Comparison of ENCODE assay signal across 22 cellular contexts in genomic region chr5:163580516-163580915, GRCh38.
DNase-seq lines count a peak whose midpoint lies in the region; ATAC-seq and TF ChIP-seq lines count a peak whose summit lies in the region.
"Had no signal": no experiment of that assay in that cellular context is flagged by ENCODE, and none has a peak within 500 bp of the region (broad histone marks: within the 10 kb centered on the region; RNA-seq: fewer than 3 reads in every experiment).

No MANE protein-coding gene starts in this region.

- TF ChIP-seq CTCF in Calu3 (IDR thresholded peaks at IDR 0.05; ENCODE audit: unreplicated experiment) (no peak), VCaP (conservative IDR thresholded peaks at IDR 0.05) (no peak), mucosa of descending colon (IDR thresholded peaks at IDR 0.05) (no peak)

- no peaks in the 10 kb centered on the region for H3K27me3 ChIP-seq in CD4-positive, alpha-beta memory T cell (ENCODE audit: insufficient read depth, low read length)

- BruUV-seq in Calu3 (replicated peaks; lab: Mats Ljungman, UMichigan), result no TSS peak

- H3K9me3 ChIP-seq in mucosa of descending colon, result no peaks in the 10 kb centered on the region
- no peaks in the 10 kb centered on the region for H3K9me3 ChIP-seq in CD4-positive, alpha-beta memory T cell (ENCODE audit: control insufficient read depth in 1 of 2, low read length in 2 of 2)
- H3K9me3 ChIP-seq: HAP-1, SK-N-SH had no signal

- peaks cover 12% of the 10 kb centered on the region for H3K4me1 ChIP-seq in mucosa of descending colon (ENCODE audit: low read depth)
- no peaks in the 10 kb centered on the region for H3K4me1 ChIP-seq in CD4-positive, alpha-beta memory T cell (ENCODE audit: insufficient read depth, low read length)
- H3K4me1 ChIP-seq: HAP-1 had no signal

- H3K4me1 Mint-ChIP-seq in Calu3 (ENCODE audit: low read depth, unreplicated experiment), result peaks cover 6% of the 10 kb centered on the region
- no peaks in the 10 kb centered on the region for H3K4me1 Mint-ChIP-seq in CD4-positive, alpha-beta memory T cell
- H3K4me1 Mint-ChIP-seq: CD14-positive monocyte, T-cell had no signal

- H3K36me3 ChIP-seq in mucosa of descending colon (ENCODE audit: low read depth), result no peaks in the 10 kb centered on the region
- H3K36me3 ChIP-seq in CD4-positive, alpha-beta memory T cell (ENCODE audit: insufficient read depth, low read length), result no peaks in the 10 kb centered on the region
- H3K36me3 ChIP-seq: HAP-1 had no signal

- H3K4me3 Mint-ChIP-seq in Calu3 (ENCODE audit: low read depth, unreplicated experiment), result no peak overlapping the region
- H3K4me3 Mint-ChIP-seq in CD4-positive, alpha-beta memory T cell, result no peak overlapping the region
- H3K4me3 Mint-ChIP-seq: CD14-positive monocyte, T-cell had no signal

- DNase-seq in Calu3 (peak; percentile 28), LoVo (ENCODE audit: low spot score) (peak; percentile 74), mucosa of descending colon (peak in 1 of 3 donors; percentile 82), SW 1271 (lab: John Stamatoyannopoulos, UW) (no peak), foreskin melanocyte (no peak)
- DNase-seq in CD4-positive, alpha-beta memory T cell, result no peak
- DNase-seq: ACHN, COR-L47, DMS153, EL, GM23248, NCI-H187 treated with DMSO at 0.1 percent for 48 hours, NCI-H526, RPMI8226, SHP77 treated with DMSO at 0.1 percent for 48 hours, SK-N-SH, T-cell had no signal

- H3K27ac ChIP-seq in VCaP, result peak overlapping the region; percentile 62
- H3K27ac ChIP-seq in CD4-positive, alpha-beta memory T cell (ENCODE audit: low read depth, low read length), result no peak overlapping the region
- H3K27ac ChIP-seq: GM23248 had no signal

- peak; percentile 99 for ATAC-seq in mucosa of descending colon
- no peak for ATAC-seq in GM21786 (IDR thresholded peaks at IDR 0.05; ENCODE audit: unreplicated experiment)
- ATAC-seq: K562, T-cell had no signal

- intact Hi-C loops in Calu3 (cut with micrococcal nuclease; ENCODE audit: unreplicated experiment), result no loop called here
- intact Hi-C loops in mucosa of descending colon (cut with DNase I, micrococcal nuclease), result no loop called here
- intact Hi-C loops in CD4-positive, alpha-beta memory T cell (cut with micrococcal nuclease), result no loop called here

- no peak overlapping the region for H3K4me3 ChIP-seq in mucosa of descending colon
- no peak overlapping the region for H3K4me3 ChIP-seq in CD4-positive, alpha-beta memory T cell (ENCODE audit: low read length in 2 of 2)
- H3K4me3 ChIP-seq: GM23248, HAP-1, K562 had no signal

- H3K9me3 Mint-ChIP-seq in Calu3 (ENCODE audit: low read depth, unreplicated experiment), result no peaks in the 10 kb centered on the region
- H3K9me3 Mint-ChIP-seq in CD4-positive, alpha-beta memory T cell, result peaks cover 0 to 3% (median 2%) of the 10 kb centered on the region in 8 donors

- H3K36me3 Mint-ChIP-seq in Calu3 (ENCODE audit: insufficient read depth, unreplicated experiment), result no peaks in the 10 kb centered on the region
- no peaks in the 10 kb centered on the region for H3K36me3 Mint-ChIP-seq in CD4-positive, alpha-beta memory T cell
- H3K36me3 Mint-ChIP-seq: CD14-positive monocyte, T-cell had no signal

- no peak overlapping the region for H3K27ac Mint-ChIP-seq in Calu3 (ENCODE audit: unreplicated experiment)
- H3K27ac Mint-ChIP-seq in CD4-positive, alpha-beta memory T cell, result no peak overlapping the region
- H3K27ac Mint-ChIP-seq: T-cell had no signal

- POLR2A ChIA-PET in CD4-positive, alpha-beta memory T cell (lab: Charles Lee; ENCODE audit: partially characterized antibody), result no interaction called here

- no peaks in the 10 kb centered on the region for H3K27me3 Mint-ChIP-seq in Calu3 (ENCODE audit: unreplicated experiment)
- H3K27me3 Mint-ChIP-seq in CD4-positive, alpha-beta memory T cell, result peaks cover 12 to 13% of the 10 kb centered on the region in 2 donors

- CTCF ChIA-PET in Calu3 (lab: Charles Lee), result interaction anchor here (1.1 to 1.5 kb wide), 2 partner anchors 14 to 432 kb away, joined by 3 read pairs; no protein-coding TSS in a partner anchor
- CTCF ChIA-PET in CD4-positive, alpha-beta memory T cell (lab: Charles Lee; ENCODE audit: partially characterized antibody), result interaction anchor here (1.2 kb wide), 1 partner anchor 12 kb away, joined by 3 read pairs; no protein-coding TSS in a partner anchor

Comparison
In these comparisons a context has a peak if more than half of its experiments do, and no peak if none do; other contexts are left out.
1. DNase-seq: peak in Calu3 (single experiment) and LoVo (single experiment); none in CD4-positive, alpha-beta memory T cell (0 of 5), SW 1271 (0 of 2) and foreskin melanocyte (single experiment).